In the genomic region with DNA sequence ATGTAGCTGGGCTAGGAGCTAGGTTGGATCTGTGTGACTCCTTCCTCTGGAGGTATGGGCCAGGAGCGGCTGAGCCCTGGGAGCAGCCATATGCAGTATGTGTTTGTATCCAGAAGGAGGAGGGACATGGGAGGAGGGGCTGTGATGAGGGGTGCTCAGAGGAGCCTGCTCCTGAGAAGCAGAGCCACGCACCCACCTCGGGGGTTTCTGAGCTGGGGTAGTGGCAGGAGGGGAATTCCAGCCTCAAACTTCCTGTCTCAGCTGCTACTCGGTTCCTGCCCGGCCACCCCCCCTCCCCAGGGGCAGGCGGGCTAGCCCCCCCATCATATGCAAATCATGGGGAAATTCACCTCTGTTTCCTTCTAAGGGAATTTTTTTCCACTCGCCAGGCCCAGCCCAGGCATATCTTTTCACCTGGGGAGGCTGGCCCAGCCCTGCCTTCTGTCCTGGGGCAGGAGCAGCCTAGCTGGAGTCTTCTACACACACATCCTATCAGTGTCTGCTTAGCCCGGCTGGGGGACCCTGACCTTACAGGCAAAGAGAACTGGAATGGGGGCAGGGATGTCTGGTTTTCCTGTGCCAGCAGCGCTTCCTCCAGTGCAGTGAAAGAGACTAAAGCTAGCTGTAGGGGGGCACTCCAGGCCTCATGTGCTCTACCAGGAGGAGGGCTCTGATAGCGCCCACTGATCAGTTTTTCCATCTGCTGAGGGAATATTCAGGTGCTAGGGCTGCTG, we compare ENCODE assay signal across 8 cellular contexts. TPM values are rescaled to one million over a fixed set of nuclear protein-coding genes. Genes with fewer than 3 reads are reported as not detected.
DNase-seq lines count a peak whose midpoint lies in the region; ATAC-seq, FAIRE-seq and TF ChIP-seq lines count a peak whose summit lies in the region.

No MANE protein-coding gene starts in this region.

- peak overlapping the region; percentile 99 for H3K4me3 Mint-ChIP-seq in activated B cell treated with CpG ODN at 0.5 μM for 24 hours

- peak; percentile 45 for DNase-seq in AG10803 (ENCODE audit: low read depth)
- peak; percentile 57 for DNase-seq in GM19239 (ENCODE audit: insufficient read length, low spot score)
- DNase-seq in activated B cell treated with CpG ODN at 0.5 μM for 24 hours, result peak; percentile 81
- peak; percentile 50 to 87 for DNase-seq in cardiac fibroblast (ENCODE audit: low read depth in 2 of 2)
- peak; percentile 53 to 87 for DNase-seq in lung microvascular endothelial cell (ENCODE audit: low read depth in 2 of 2)
- peak; percentile 80 to 89 for DNase-seq in stimulated activated CD8-positive, alpha-beta memory T cell treated with anti-CD3 and anti-CD28 coated beads, Interleukin-15, amount 100 ng/mL, for 4 hours (ENCODE audit: low read depth in 2 of 2)
- DNase-seq in MV-4-11 (lab: John Stamatoyannopoulos, UW), result no peak

- H3K9me3 Mint-ChIP-seq in activated B cell treated with CpG ODN at 0.5 μM for 24 hours, result no peaks in the 10 kb centered on the region

- H3K27ac Mint-ChIP-seq in activated B cell treated with CpG ODN at 0.5 μM for 24 hours, result peak overlapping the region; percentile 92

- POLR2A ChIA-PET in activated B cell treated with CpG ODN at 0.5 μM for 24 hours (lab: Charles Lee), result interaction anchor here (0.8 to 7.9 kb wide), 17 partner anchors 9 to 1091 kb away, joined by 3 to 132 read pairs (median 4); a partner anchor contains a TSS

- H3K4me1 Mint-ChIP-seq in activated B cell treated with CpG ODN at 0.5 μM for 24 hours, result peaks cover 66% of the 10 kb centered on the region

- intact Hi-C loops in activated B cell treated with CpG ODN at 0.5 μM for 24 hours (cut with micrococcal nuclease), result loop anchor here (1.0 to 10.0 kb wide), 6 partner anchors 120 to 1627 kb away; a partner anchor contains a TSS

- H3K4me3 ChIP-seq in AG10803 (ENCODE audit: low read length), result peak overlapping the region; percentile 84
- peak overlapping the region; percentile 74 to 88 for H3K4me3 ChIP-seq in cardiac fibroblast (replicated peaks in 1 of 2; ENCODE audit: low read depth in 2 of 2, low read length in 2 of 2)

- TF ChIP-seq CTCF in AG10803 (conservative IDR thresholded peaks at IDR 0.05; ENCODE audit: low read length), result 0 out of 2 replicates have a peak, but pooled peaks have one; percentile 2
- no peak for TF ChIP-seq CTCF in activated B cell treated with CpG ODN at 0.5 μM for 24 hours (IDR thresholded peaks at IDR 0.05)
- TF ChIP-seq CTCF in cardiac fibroblast (IDR thresholded peaks at IDR 0.05; ENCODE audit: low read depth, low read length), result no peak

- H3K27me3 Mint-ChIP-seq in activated B cell treated with CpG ODN at 0.5 μM for 24 hours, result no peaks in the 10 kb centered on the region

- FAIRE-seq in GM19239 (lab: Jason Lieb, UNC), result peak; percentile 79

- ATAC-seq in HG03520 (IDR thresholded peaks at IDR 0.05; ENCODE audit: unreplicated experiment) (peak; percentile 31), activated B cell treated with CpG ODN at 0.5 μM for 24 hours (ENCODE audit: low read depth) (peak; percentile 62)

- H3K36me3 Mint-ChIP-seq in activated B cell treated with CpG ODN at 0.5 μM for 24 hours (ENCODE audit: low read depth), result peaks cover 72% of the 10 kb centered on the region

- CTCF ChIA-PET in activated B cell treated with CpG ODN at 0.5 μM for 24 hours (lab: Charles Lee), result interaction anchor here (0.8 to 10.1 kb wide), 3 partner anchors 11 to 37 kb away, joined by 4 to 124 read pairs (median 32); a partner anchor contains a TSS

RNA-seq across cellular contexts. Expression of a gene that starts 3.0 kb away (rescaled TPM):
- total RNA-seq in activated B cell treated with CpG ODN at 0.5 μM for 24 hours (140 and 145 TPM in 2 replicates), lung microvascular endothelial cell (1.1 and 2.4 TPM in 2 replicates)

RNA-seq across cellular contexts. Expression of a gene that starts 37.2 kb away (rescaled TPM):
- total RNA-seq in activated B cell treated with CpG ODN at 0.5 μM for 24 hours (59.9 and 66.5 TPM in 2 replicates), lung microvascular endothelial cell (27.9 and 41.3 TPM in 2 replicates)

Comparison
In these comparisons a context has a peak if more than half of its experiments do, and no peak if none do; other contexts are left out.
1. RNA of a gene that starts 3.0 kb away (total RNA-seq): 140 to 145 TPM in activated B cell treated with CpG ODN at 0.5 μM for 24 hours; 1.1 to 2.4 TPM in lung microvascular endothelial cell; every median in the first group is over 10 times any median in the second.